Comparison of ENCODE assay signal across 15 cellular contexts in genomic region chr11:123299721-123300120, GRCh38.
"Had no signal": no experiment of that assay in that cellular context is flagged by ENCODE, and none has a peak within 500 bp of the region (broad histone marks: within the 10 kb centered on the region; RNA-seq: fewer than 3 reads in every experiment).

No MANE protein-coding gene starts in this region.

- H3K9me3 Mint-ChIP-seq: naive thymus-derived CD4-positive, alpha-beta T cell; nephron progenitor cell had no signal

- H3K27ac Mint-ChIP-seq: naive thymus-derived CD4-positive, alpha-beta T cell; nephron progenitor cell had no signal

- ATAC-seq: naive thymus-derived CD4-positive, alpha-beta T cell had no signal

- H3K9me3 ChIP-seq: heart right ventricle, neutrophil, sigmoid colon had no signal

- H3K27ac ChIP-seq: dorsolateral prefrontal cortex, heart right ventricle, neutrophil, sigmoid colon, skin epidermis had no signal

- DNase-seq: cortex of kidney; effector CD8-positive, alpha-beta T cell; foreskin melanocyte; hypothalamus; naive thymus-derived CD4-positive, alpha-beta T cell; sigmoid colon; stimulated activated CD4-positive, alpha-beta T cell treated with anti-CD3 and anti-CD28 coated beads, Interleukin-2, amount 100 ng/mL, for 24 hours; stimulated activated CD4-positive, alpha-beta T cell treated with anti-CD3 and anti-CD28 coated beads, Interleukin-4, amount 100 ng/mL, for 4 hours; stimulated activated naive CD4-positive, alpha-beta T cell; trophoblast cell had no signal

- H3K36me3 Mint-ChIP-seq: naive thymus-derived CD4-positive, alpha-beta T cell had no signal

- H3K4me3 ChIP-seq: dorsolateral prefrontal cortex, heart right ventricle, sigmoid colon, skin epidermis had no signal

- H3K36me3 ChIP-seq: heart right ventricle, neutrophil, sigmoid colon had no signal

- H3K4me3 Mint-ChIP-seq: nephron progenitor cell had no signal
